In genomic region chr17:78372811-78373210, GRCh38 we compare ENCODE assay signal across 22 cellular contexts. TPM values are rescaled to one million over a fixed set of nuclear protein-coding genes. Genes with fewer than 3 reads are reported as not detected.
DNase-seq lines count a peak whose midpoint lies in the region; ATAC-seq, FAIRE-seq and TF ChIP-seq lines count a peak whose summit lies in the region.
"Had no signal": no experiment of that assay in that cellular context is flagged by ENCODE, and none has a peak within 500 bp of the region (broad histone marks: within the 10 kb centered on the region; RNA-seq: fewer than 3 reads in every experiment).

No MANE protein-coding gene starts in this region.

- intact Hi-C loops in activated T-helper 1 cell treated with anti-CD3 and anti-CD28 coated beads, Interleukin-12 subunit alpha, Interleukin-12 subunit beta, Interleukin-2, Interleukin-4 antibody, amounts not matched to agents 30 ng/mL and 10 ng/mL and 1 ng/mL, durations not matched to agents 14 hours and 24 hours and 36 hours (cut with micrococcal nuclease): no loop called here
- intact Hi-C loops in pancreas (cut with DNase I): no loop called here

- no peaks in the 10 kb centered on the region for H3K79me2 ChIP-seq in osteoblast (ENCODE audit: insufficient read depth, low read length)

- H4K20me1 ChIP-seq in BLaER1 (no peaks in the 10 kb centered on the region), osteoblast (ENCODE audit: insufficient read depth, low read length) (no peaks in the 10 kb centered on the region)

- TF ChIP-seq CTCF in osteoblast (IDR thresholded peaks at IDR 0.05; ENCODE audit: extremely low read depth, low read depth, low read length) (no peak), pancreas (IDR thresholded peaks at IDR 0.05) (no peak)

- H3K27me3 ChIP-seq in BLaER1 (no peaks in the 10 kb centered on the region), adipocyte (replicated peaks; ENCODE audit: control insufficient read depth, insufficient read depth, low read length) (no peaks in the 10 kb centered on the region), iPS-20b (ENCODE audit: insufficient read depth, low read length) (no peaks in the 10 kb centered on the region), osteoblast (ENCODE audit: insufficient read depth, low read length) (no peaks in the 10 kb centered on the region), pancreas (no peaks in the 10 kb centered on the region)

- H3K27me3 Mint-ChIP-seq in activated T-helper 1 cell treated with anti-CD3 and anti-CD28 coated beads, Interleukin-12 subunit alpha, Interleukin-12 subunit beta, Interleukin-2, Interleukin-4 antibody, amounts not matched to agents 30 ng/mL and 10 ng/mL and 1 ng/mL, durations not matched to agents 14 hours and 24 hours and 36 hours (ENCODE audit: insufficient read depth): no peaks in the 10 kb centered on the region

- H3K4me2 ChIP-seq in BLaER1 (0 out of 2 replicates have a peak overlapping the region, but pooled peaks have one; percentile 7), osteoblast (ENCODE audit: insufficient read depth, low read length) (no peak overlapping the region)
- H3K4me2 ChIP-seq: A549 had no signal

- no peak overlapping the region for H2AFZ ChIP-seq in osteoblast (ENCODE audit: low read length)

- H3K27ac ChIP-seq in BLaER1: no peak overlapping the region
- H3K27ac ChIP-seq in iPS-20b (ENCODE audit: low read length): no peak overlapping the region
- H3K27ac ChIP-seq in osteoblast (ENCODE audit: low read depth, low read length): no peak overlapping the region
- no peak overlapping the region for H3K27ac ChIP-seq in pancreas
- H3K27ac ChIP-seq: psoas muscle, SK-N-MC had no signal

- no peaks in the 10 kb centered on the region for H3K9me3 Mint-ChIP-seq in activated T-helper 1 cell treated with anti-CD3 and anti-CD28 coated beads, Interleukin-12 subunit alpha, Interleukin-12 subunit beta, Interleukin-2, Interleukin-4 antibody, amounts not matched to agents 30 ng/mL and 10 ng/mL and 1 ng/mL, durations not matched to agents 14 hours and 24 hours and 36 hours
- H3K9me3 Mint-ChIP-seq: activated T-cell treated with anti-CD3 and anti-CD28 coated beads, Interleukin-2, amount 50 U/mL, for 4 hours; naive B cell had no signal

- H3K9me3 ChIP-seq in BLaER1 (no peaks in the 10 kb centered on the region), adipocyte (ENCODE audit: control insufficient read depth, low read length) (no peaks in the 10 kb centered on the region), iPS-20b (ENCODE audit: insufficient read depth, low read depth, low read length) (no peaks in the 10 kb centered on the region), osteoblast (ENCODE audit: low read depth, low read length) (no peaks in the 10 kb centered on the region), pancreas (no peaks in the 10 kb centered on the region)
- H3K9me3 ChIP-seq: A549, psoas muscle had no signal

- no peak overlapping the region for H3K27ac Mint-ChIP-seq in activated T-helper 1 cell treated with anti-CD3 and anti-CD28 coated beads, Interleukin-12 subunit alpha, Interleukin-12 subunit beta, Interleukin-2, Interleukin-4 antibody, amounts not matched to agents 30 ng/mL and 10 ng/mL and 1 ng/mL, durations not matched to agents 14 hours and 24 hours and 36 hours
- H3K27ac Mint-ChIP-seq: B cell, T-helper 17 cell had no signal

- H3K36me3 ChIP-seq in BLaER1: no peaks in the 10 kb centered on the region
- no peaks in the 10 kb centered on the region for H3K36me3 ChIP-seq in adipocyte (ENCODE audit: control insufficient read depth, insufficient read depth, low read length, severe bottlenecking)
- no peaks in the 10 kb centered on the region for H3K36me3 ChIP-seq in iPS-20b (ENCODE audit: insufficient read depth, low read depth, low read length)
- H3K36me3 ChIP-seq in osteoblast (ENCODE audit: insufficient read depth, low read length): no peaks in the 10 kb centered on the region
- H3K36me3 ChIP-seq in pancreas: no peaks in the 10 kb centered on the region

- H3K4me1 ChIP-seq in BLaER1 (peaks cover 62% of the 10 kb centered on the region), adipocyte (ENCODE audit: control insufficient read depth, insufficient read depth, low read length) (peaks cover 45% of the 10 kb centered on the region), iPS-20b (ENCODE audit: insufficient read depth, low read length) (peaks cover 47% of the 10 kb centered on the region), osteoblast (ENCODE audit: insufficient read depth, low read length) (peaks cover 29% of the 10 kb centered on the region), pancreas (peaks cover 0 to 4% (median 0%) of the 10 kb centered on the region in 3 donors)

- no peaks in the 10 kb centered on the region for H3K36me3 Mint-ChIP-seq in activated T-helper 1 cell treated with anti-CD3 and anti-CD28 coated beads, Interleukin-12 subunit alpha, Interleukin-12 subunit beta, Interleukin-2, Interleukin-4 antibody, amounts not matched to agents 30 ng/mL and 10 ng/mL and 1 ng/mL, durations not matched to agents 14 hours and 24 hours and 36 hours (ENCODE audit: low read depth)
- H3K36me3 Mint-ChIP-seq: naive B cell had no signal

- H3K4me3 Mint-ChIP-seq in activated T-helper 1 cell treated with anti-CD3 and anti-CD28 coated beads, Interleukin-12 subunit alpha, Interleukin-12 subunit beta, Interleukin-2, Interleukin-4 antibody, amounts not matched to agents 30 ng/mL and 10 ng/mL and 1 ng/mL, durations not matched to agents 14 hours and 24 hours and 36 hours: no peak overlapping the region
- H3K4me3 Mint-ChIP-seq: activated T-cell treated with anti-CD3 and anti-CD28 coated beads, Interleukin-2, amount 50 U/mL, for 4 hours; B cell; T-helper 17 cell had no signal

- no peak overlapping the region for H3K4me3 ChIP-seq in BLaER1
- no peak overlapping the region for H3K4me3 ChIP-seq in adipocyte (ENCODE audit: low read length)
- H3K4me3 ChIP-seq in iPS-20b (ENCODE audit: low read length): no peak overlapping the region
- H3K4me3 ChIP-seq in osteoblast (ENCODE audit: insufficient read depth, low read length): no peak overlapping the region
- H3K4me3 ChIP-seq in pancreas: no peak overlapping the region
- H3K4me3 ChIP-seq: A549, psoas muscle, SK-N-MC had no signal

- no peak for FAIRE-seq in pancreas (lab: Jason Lieb, UNC)
- FAIRE-seq: A549, H54, urothelium cell line had no signal

- 57 to 62% methylated on average over 5 of the region's 5 CpGs for WGBS in pancreas, 2 donors

- ATAC-seq in GM21723 (IDR thresholded peaks at IDR 0.05; ENCODE audit: unreplicated experiment): no peak
- no peak for ATAC-seq in pancreas
- ATAC-seq: A549; activated T-cell treated with anti-CD3 and anti-CD28 coated beads, Interleukin-2, amount 50 U/mL, for 4 hours; psoas muscle; T-helper 17 cell had no signal

- DNase-seq in adipocyte (ENCODE audit: low read depth): no peak
- DNase-seq in osteoblast (ENCODE audit: insufficient read length, low spot score, missing footprints): peak; percentile 11
- no peak for DNase-seq in activated T-helper 1 cell treated with anti-CD3 and anti-CD28 coated beads, Interleukin-12 subunit alpha, Interleukin-12 subunit beta, Interleukin-2, Interleukin-4 antibody, amounts not matched to agents 30 ng/mL and 10 ng/mL and 1 ng/mL, durations not matched to agents 14 hours and 24 hours and 36 hours (ENCODE audit: low spot score)
- DNase-seq in pancreas: no peak
- DNase-seq in KG1 (lab: John Stamatoyannopoulos, UW): no peak
- DNase-seq: activated CD4-positive, alpha-beta T cell treated with anti-CD3 and anti-CD28 coated beads for 48 hours; activated naive CD4-positive, alpha-beta T cell; activated T-cell treated with anti-CD3 and anti-CD28 coated beads, Interleukin-2, amount 50 U/mL, for 4 hours; caudate nucleus; glutamatergic neuron; naive B cell; NCI-H526 treated with DMSO at 0.1 percent for 48 hours; psoas muscle; T-helper 17 cell had no signal

- H3K9ac ChIP-seq in BLaER1 (no peak overlapping the region), adipocyte (ENCODE audit: low read length) (peak overlapping the region; percentile 37), iPS-20b (ENCODE audit: low read depth, low read length) (peak overlapping the region; percentile 7; the same call in 1 of the 2 replicates)

- H3K4me1 Mint-ChIP-seq in activated T-helper 1 cell treated with anti-CD3 and anti-CD28 coated beads, Interleukin-12 subunit alpha, Interleukin-12 subunit beta, Interleukin-2, Interleukin-4 antibody, amounts not matched to agents 30 ng/mL and 10 ng/mL and 1 ng/mL, durations not matched to agents 14 hours and 24 hours and 36 hours (ENCODE audit: low read depth): peaks cover 17% of the 10 kb centered on the region
- H3K4me1 Mint-ChIP-seq: B cell, naive B cell had no signal

RNA-seq across cellular contexts. Expression of gene PGS1, which starts 5.6 kb away (rescaled TPM):
- total RNA-seq in osteoblast: 34.4 and 39.5 TPM in 2 replicates
- total RNA-seq in activated T-helper 1 cell treated with anti-CD3 and anti-CD28 coated beads, Interleukin-12 subunit alpha, Interleukin-12 subunit beta, Interleukin-2, Interleukin-4 antibody, amounts not matched to agents 30 ng/mL and 10 ng/mL and 1 ng/mL, durations not matched to agents 14 hours and 24 hours and 36 hours: 71.9 and 73.5 TPM in 2 replicates
- total RNA-seq in pancreas: 10 to 100 TPM; 11.2 to 21.9 (median 13.4) TPM
- polyA plus RNA-seq in pancreas: 10 to 100 TPM; 17.2 to 22.7 TPM

RNA-seq across cellular contexts. Expression of gene SOCS3, which starts 12.9 kb away (rescaled TPM):
- total RNA-seq in osteoblast: 78.1 and 95.2 TPM in 2 replicates
- total RNA-seq in activated T-helper 1 cell treated with anti-CD3 and anti-CD28 coated beads, Interleukin-12 subunit alpha, Interleukin-12 subunit beta, Interleukin-2, Interleukin-4 antibody, amounts not matched to agents 30 ng/mL and 10 ng/mL and 1 ng/mL, durations not matched to agents 14 hours and 24 hours and 36 hours: 75.4 and 76.3 TPM in 2 replicates
- total RNA-seq in pancreas: 10 to 100 TPM in 4 of 6 donors, 1 to 10 TPM in 2; 5.7 to 32.6 (median 18.0) TPM
- 10 to 100 TPM; 28.5 to 53.3 TPM for polyA plus RNA-seq in pancreas
